Comparison of ENCODE assay signal across 21 cellular contexts in the genomic region with DNA sequence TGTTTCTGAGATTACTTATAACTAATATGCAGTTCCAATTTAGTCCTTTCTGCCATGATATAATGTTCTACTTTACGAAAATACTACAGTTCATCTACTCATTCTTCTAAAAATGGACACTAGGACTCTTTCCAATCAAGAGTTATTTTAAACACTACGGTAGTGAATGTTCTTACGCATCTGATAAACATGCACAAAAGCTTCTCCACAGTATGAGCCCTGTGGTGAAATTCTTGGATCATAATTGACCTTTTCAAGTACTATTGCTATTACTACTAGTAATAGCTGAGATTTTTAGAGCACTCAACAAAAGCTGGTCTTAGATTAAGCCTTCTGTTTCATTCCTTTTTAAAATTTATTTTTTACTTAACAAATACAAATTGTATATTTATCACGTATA.
DNase-seq lines count a peak whose midpoint lies in the region; ATAC-seq and TF ChIP-seq lines count a peak whose summit lies in the region.
"Had no signal": no experiment of that assay in that cellular context is flagged by ENCODE, and none has a peak within 500 bp of the region (broad histone marks: within the 10 kb centered on the region; RNA-seq: fewer than 3 reads in every experiment).

No MANE protein-coding gene starts in this region.

- H3K4me3 ChIP-seq in AG10803 (ENCODE audit: low read length) = no peak overlapping the region
- no peak overlapping the region for H3K4me3 ChIP-seq in fibroblast of mammary gland (ENCODE audit: control insufficient read depth, low read depth, low read length)

- DNase-seq in AG10803 (ENCODE audit: low read depth) (peak; percentile 71), SK-MEL-5 (ENCODE audit: low read depth, low spot score) (peak; percentile 32), fibroblast of mammary gland (ENCODE audit: low read depth) (peak; percentile 70), iris pigment epithelial cell (ENCODE audit: low read depth) (peak; percentile 72), HT-29 (ENCODE audit: low spot score) (no peak), dermis blood vessel endothelial cell (no peak)
- DNase-seq in activated CD8-positive, alpha-beta memory T cell treated with anti-CD3 and anti-CD28 coated beads, Interleukin-2, amount 50 U/mL, for 4 hours = no peak
- DNase-seq: activated CD8-positive, alpha-beta T cell treated with anti-CD3 and anti-CD28 coated beads, Interleukin-2, amount 10 ng/mL, durations not matched to agents 7 days and 5 days; activated naive CD4-positive, alpha-beta T cell treated with anti-CD3 and anti-CD28 coated beads for 36 hours; activated T-cell treated with anti-CD3 and anti-CD28 coated beads, Interleukin-2, amount 50 U/mL, for 24 hours; DMS 273 treated with DMSO at 0.1 percent for 48 hours; endodermal cell; GDM1; natural killer cell; NCI-H1048; NCI-H1930; NCI-H446 treated with DMSO at 0.1 percent for 48 hours; NK-92 treated with Interleukin-12 subunit alpha and Interleukin-12 subunit beta, amount 100 ng/mL, for 24 hours; stimulated activated CD4-positive, alpha-beta T cell treated with anti-CD3 and anti-CD28 coated beads, Interleukin-1b, Interleukin-23, amount 100 ng/mL, for 48 hours had no signal

- ATAC-seq in HG03521 (IDR thresholded peaks at IDR 0.05; ENCODE audit: unreplicated experiment) = no peak
- ATAC-seq: activated CD8-positive, alpha-beta T cell treated with anti-CD3 and anti-CD28 coated beads, Interleukin-2, amount 10 ng/mL, durations not matched to agents 7 days and 5 days; natural killer cell; stimulated activated memory B cell treated with anti-CD40 and anti-IgM and Interleukin-4, amounts not matched to agents 10 μg/mL and 1 μg/mL and 100 μg/mL, for 72 hours had no signal

- in situ Hi-C loops in SK-MEL-5 (cut with HindIII; ENCODE audit: low pct_unique_long_range_greater_than_20kb, low sequenced_read_pairs) = no loop called here

- TF ChIP-seq CTCF in AG10803 (conservative IDR thresholded peaks at IDR 0.05; ENCODE audit: low read length) (no peak), fibroblast of mammary gland (conservative IDR thresholded peaks at IDR 0.05; ENCODE audit: control insufficient read depth, insufficient read depth, low read depth, low read length) (no peak)

Comparison
In these comparisons a context has a peak if more than half of its experiments do, and no peak if none do; other contexts are left out.
1. DNase-seq: peak in AG10803 (single experiment), SK-MEL-5 (single experiment), fibroblast of mammary gland (single experiment) and iris pigment epithelial cell (single experiment); none in HT-29 (single experiment), activated CD8-positive, alpha-beta memory T cell treated with anti-CD3 and anti-CD28 coated beads, Interleukin-2, amount 50 U/mL, for 4 hours (single experiment) and dermis blood vessel endothelial cell (single experiment).